In genomic region chr17:57295526-57296023, GRCh38 we compare ENCODE assay signal across 12 cellular contexts. TPM values are rescaled to one million over a fixed set of nuclear protein-coding genes. Genes with fewer than 3 reads are reported as not detected.
DNase-seq lines count a peak whose midpoint lies in the region; ATAC-seq and TF ChIP-seq lines count a peak whose summit lies in the region.
"Had no signal": no experiment of that assay in that cellular context is flagged by ENCODE, and none has a peak within 500 bp of the region (broad histone marks: within the 10 kb centered on the region; RNA-seq: fewer than 3 reads in every experiment).

No MANE protein-coding gene starts in this region.

- H3K27ac ChIP-seq in adrenal gland (peak overlapping the region; percentile 7 to 79 (median 61)), testis (no peak overlapping the region)
- H3K27ac ChIP-seq: GM23248, left lung, PC-9 had no signal

- H3K27ac Mint-ChIP-seq in neural crest cell (ENCODE audit: unreplicated experiment) = peak overlapping the region; percentile 46

- intact Hi-C loops in adrenal gland (cut with DNase I) = no loop called here
- intact Hi-C loops in testis (cut with DNase I; ENCODE audit: low total_unique reads) = no loop called here

- 43 to 51% (median 48%) methylated on average over 5 of the region's 5 CpGs for WGBS in adrenal gland, 4 donors
- WGBS in testis, 2 donors = 60 to 63% methylated on average over 5 of the region's 5 CpGs

- H3K79me2 ChIP-seq in Loucy (ENCODE audit: insufficient read depth, low read length) = peaks cover 95% of the 10 kb centered on the region

- H3K4me1 ChIP-seq in Loucy (ENCODE audit: insufficient read depth, low read length, poor library complexity, severe bottlenecking) (peaks cover 31% of the 10 kb centered on the region), adrenal gland (replicated peaks in 1 of 2) (peaks cover 7 to 18% of the 10 kb centered on the region in 2 donors), testis (no peaks in the 10 kb centered on the region)
- H3K4me1 ChIP-seq: left lung had no signal

- no peaks in the 10 kb centered on the region for H3K9me2 ChIP-seq in Loucy (replicated peaks; ENCODE audit: low read depth, low read length)

- H2AFZ ChIP-seq in Loucy (ENCODE audit: low read length) = no peak overlapping the region
- H2AFZ ChIP-seq: GM23248, PC-9 had no signal

- H3K4me1 Mint-ChIP-seq in neural crest cell = peaks cover 67% of the 10 kb centered on the region

- H3K27me3 Mint-ChIP-seq in neural crest cell (ENCODE audit: low read depth) = no peaks in the 10 kb centered on the region
- H3K27me3 Mint-ChIP-seq: effector memory CD8-positive, alpha-beta T cell had no signal

- H3K4me2 ChIP-seq in Loucy (ENCODE audit: low read depth, low read length, poor library complexity, severe bottlenecking) = peak overlapping the region; percentile 66
- H3K4me2 ChIP-seq: PC-9 had no signal

- no peaks in the 10 kb centered on the region for H3K27me3 ChIP-seq in Loucy (ENCODE audit: insufficient read depth, low read length, poor library complexity, severe bottlenecking)
- no peaks in the 10 kb centered on the region for H3K27me3 ChIP-seq in adrenal gland
- no peaks in the 10 kb centered on the region for H3K27me3 ChIP-seq in testis
- H3K27me3 ChIP-seq: left lung had no signal

- peak; percentile 70 for DNase-seq in EL
- DNase-seq in adrenal gland = no peak
- DNase-seq in neural crest cell (ENCODE audit: low read depth, low spot score) = no peak
- no peak for DNase-seq in testis
- DNase-seq in ecto neural progenitor cell (ENCODE audit: low spot score) = no peak
- DNase-seq: effector memory CD8-positive, alpha-beta T cell; GM23248; left lung had no signal

- peak overlapping the region; percentile 33 for H3K9ac ChIP-seq in Loucy (ENCODE audit: low read depth, low read length, poor library complexity, severe bottlenecking)
- H3K9ac ChIP-seq: GM23248 had no signal

- H3K4me3 ChIP-seq in Loucy (ENCODE audit: low read length, poor library complexity, severe bottlenecking) (peak overlapping the region; percentile 32), adrenal gland (no peak overlapping the region), testis (no peak overlapping the region)
- H3K4me3 ChIP-seq: GM23248, left lung, PC-9 had no signal

- H3K9me3 ChIP-seq in Loucy (ENCODE audit: insufficient read depth, low read depth, low read length) (peaks cover 6% of the 10 kb centered on the region; the same call in 1 of the 2 replicates), adrenal gland (replicated peaks in 1 of 3) (no peaks in the 10 kb centered on the region), testis (no peaks in the 10 kb centered on the region)
- H3K9me3 ChIP-seq: left lung had no signal

- TF ChIP-seq POLR2A in adrenal gland (IDR thresholded peaks at IDR 0.05) (no peak), testis (IDR thresholded peaks at IDR 0.05) (no peak)

- H3K9me3 Mint-ChIP-seq in neural crest cell = peaks cover 3% of the 10 kb centered on the region
- H3K9me3 Mint-ChIP-seq: effector memory CD8-positive, alpha-beta T cell had no signal

- peak overlapping the region; percentile 69 for H3K4me3 Mint-ChIP-seq in neural crest cell
- H3K4me3 Mint-ChIP-seq: effector memory CD8-positive, alpha-beta T cell had no signal

- peaks cover 13% of the 10 kb centered on the region for H3F3A ChIP-seq in Loucy (ENCODE audit: low read depth)

- peaks cover 33% of the 10 kb centered on the region for H3K36me3 Mint-ChIP-seq in neural crest cell (ENCODE audit: low read depth)

- H4K20me1 ChIP-seq in Loucy (ENCODE audit: insufficient read depth, low read length, poor library complexity, severe bottlenecking) = peaks cover 94% of the 10 kb centered on the region

- TF ChIP-seq CTCF in Loucy (conservative IDR thresholded peaks at IDR 0.05; ENCODE audit: low read length) (no peak), adrenal gland (IDR thresholded peaks at IDR 0.05) (no peak), neural crest cell (conservative IDR thresholded peaks at IDR 0.05) (no peak), testis (IDR thresholded peaks at IDR 0.05) (no peak)

- no peak for ATAC-seq in GM21447 (IDR thresholded peaks at IDR 0.05; ENCODE audit: unreplicated experiment)
- ATAC-seq: HepG2, left lung had no signal

- peaks cover 72% of the 10 kb centered on the region for H3K36me3 ChIP-seq in Loucy (ENCODE audit: insufficient read depth, low read length)
- peaks cover 0 to 8% of the 10 kb centered on the region in 2 donors for H3K36me3 ChIP-seq in adrenal gland (replicated peaks in 1 of 2)
- H3K36me3 ChIP-seq in testis (ENCODE audit: low read depth, missing control alignments) = no peaks in the 10 kb centered on the region
- H3K36me3 ChIP-seq: left lung had no signal

RNA-seq across cellular contexts. Expression of gene MSI2, which starts 39.3 kb away (rescaled TPM):
- 100 to 1,000 TPM in 6 of 8 donors, 10 to 100 TPM in 2; 62.6 to 411 (median 170) TPM for total RNA-seq in adrenal gland
- polyA plus RNA-seq in adrenal gland = 100 to 1,000 TPM in 1 of 3 donors, 10 to 100 TPM in 2; 32.6 to 360 (median 36.7) TPM
- total RNA-seq in neural crest cell = 140 and 150 TPM in 2 replicates
- total RNA-seq in testis = 100 to 1,000 TPM in 1 of 2 donors, 10 to 100 TPM in 1; 76.6 to 106 TPM
- polyA plus RNA-seq in testis (ENCODE audit: insufficient read depth, low read depth, low replicate concordance) = 46.5 TPM

Comparison
In these comparisons a context has a peak if more than half of its experiments do, and no peak if none do; other contexts are left out.
1. H3K27ac ChIP-seq: peak in adrenal gland (5 of 5); none in testis (0 of 2).